ENCODE assay signal across 1 cellular context in the genomic region with DNA sequence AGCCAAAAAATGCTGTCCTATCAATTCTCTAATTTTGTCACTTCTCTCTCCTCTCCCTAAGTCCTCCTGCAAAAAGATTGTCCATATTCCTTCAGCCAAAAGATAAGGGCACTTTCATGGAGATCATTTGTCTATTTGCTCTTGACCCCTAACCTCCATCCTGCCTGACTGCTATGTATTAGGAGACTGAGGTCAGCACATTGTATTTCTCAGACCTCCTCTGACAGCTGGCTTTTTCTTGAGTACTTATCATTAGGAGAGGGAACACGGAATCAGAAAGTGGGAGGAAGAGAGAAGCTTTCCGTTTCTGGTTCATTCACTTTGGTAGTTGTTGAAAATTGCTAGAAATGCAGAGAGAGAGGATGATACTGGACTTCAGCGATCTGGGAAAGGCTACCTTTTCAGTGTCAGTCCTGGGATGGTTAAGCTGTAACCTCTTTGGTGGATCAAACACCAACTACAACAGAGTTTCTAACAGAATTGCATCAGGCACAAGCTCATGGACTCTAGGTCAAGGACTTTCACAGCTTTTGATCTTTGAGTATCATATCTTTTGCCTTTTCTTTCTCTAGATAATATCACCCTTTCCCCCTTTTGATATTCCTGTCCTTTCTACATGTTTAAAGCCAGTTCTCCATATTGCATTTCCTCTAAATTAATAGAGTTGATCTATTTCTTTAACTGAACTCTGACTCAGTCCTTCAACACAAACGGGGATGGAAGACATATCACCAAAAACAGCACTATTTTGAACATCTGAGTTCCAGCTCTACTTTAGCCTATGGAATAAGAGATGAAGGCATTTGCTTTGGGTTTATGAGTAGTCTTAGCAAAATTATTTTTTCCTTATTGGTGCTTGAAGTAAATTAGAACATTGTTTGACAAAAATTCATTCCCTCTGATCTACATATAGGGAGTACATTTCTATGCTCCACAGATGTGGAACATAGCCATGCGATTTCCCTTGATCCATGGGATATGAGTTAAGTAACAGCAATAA.
TF ChIP-seq lines count a peak whose summit lies in the region.

No MANE protein-coding gene starts in this region.

TF ChIP-seq in HepG2, 621 proteins besides CTCF, POLR2A, EP300 and RAD21 (continued from another document and continues in another):
- TF ChIP-seq E2F2 (CRISPR knock-in tag; IDR thresholded peaks at IDR 0.05; ENCODE audit: borderline replicate concordance) (no peak), ZNF569 (CRISPR knock-in tag; IDR thresholded peaks at IDR 0.05; ENCODE audit: borderline replicate concordance) (peak; percentile 53; the same call in 1 of the 2 replicates), FOXA3 (CRISPR knock-in tag; IDR thresholded peaks at IDR 0.05) (peak; percentile 73), SOX5 (CRISPR knock-in tag; IDR thresholded peaks at IDR 0.05; ENCODE audit: borderline replicate concordance) (peak; percentile 87; the same call in 1 of the 2 replicates), FUBP1 (CRISPR knock-in tag; IDR thresholded peaks at IDR 0.05; ENCODE audit: borderline replicate concordance) (no peak), RCOR2 (CRISPR knock-in tag; IDR thresholded peaks at IDR 0.05) (peak; percentile 76; the same call in 1 of the 2 replicates), ZNF614 (CRISPR knock-in tag; IDR thresholded peaks at IDR 0.05; ENCODE audit: borderline replicate concordance) (0 out of 2 replicates have a peak, but pooled peaks have one; percentile 25), NFE2L1 (CRISPR knock-in tag; IDR thresholded peaks at IDR 0.05; ENCODE audit: borderline replicate concordance) (no peak), FOXJ3 (CRISPR knock-in tag; IDR thresholded peaks at IDR 0.05; ENCODE audit: borderline replicate concordance) (peak; percentile 84; the same call in 1 of the 2 replicates), PPARG (CRISPR knock-in tag; conservative IDR thresholded peaks at IDR 0.05) (peak; percentile 85), KDM5B (CRISPR knock-in tag; IDR thresholded peaks at IDR 0.05; ENCODE audit: borderline replicate concordance) (no peak), USF2 (IDR thresholded peaks at IDR 0.05; ENCODE audit: low read depth, low read length) (no peak), USF2 (CRISPR knock-in tag; IDR thresholded peaks at IDR 0.05; ENCODE audit: borderline replicate concordance) (0 out of 2 replicates have a peak, but pooled peaks have one; percentile 45), ZBTB10 (CRISPR knock-in tag; IDR thresholded peaks at IDR 0.05; ENCODE audit: borderline replicate concordance) (no peak), IRF1 (CRISPR knock-in tag; IDR thresholded peaks at IDR 0.05; ENCODE audit: low read depth) (no peak), ZNF101 (CRISPR knock-in tag; IDR thresholded peaks at IDR 0.05; ENCODE audit: borderline replicate concordance, low read depth) (no peak), ARID2 (CRISPR knock-in tag; IDR thresholded peaks at IDR 0.05; ENCODE audit: borderline replicate concordance) (0 out of 2 replicates have a peak, but pooled peaks have one; percentile 33), MIXL1 (CRISPR knock-in tag; IDR thresholded peaks at IDR 0.05) (0 out of 2 replicates have a peak, but pooled peaks have one; percentile 24), NONO (IDR thresholded peaks at IDR 0.05) (no peak), NONO (CRISPR knock-in tag; conservative IDR thresholded peaks at IDR 0.05) (no peak), AGO1 (IDR thresholded peaks at IDR 0.05; ENCODE audit: low read depth, low read length, poor library complexity, severe bottlenecking) (no peak), ZNF550 (CRISPR knock-in tag; IDR thresholded peaks at IDR 0.05; ENCODE audit: borderline replicate concordance) (no peak)
- TF ChIP-seq, protein P1, sequence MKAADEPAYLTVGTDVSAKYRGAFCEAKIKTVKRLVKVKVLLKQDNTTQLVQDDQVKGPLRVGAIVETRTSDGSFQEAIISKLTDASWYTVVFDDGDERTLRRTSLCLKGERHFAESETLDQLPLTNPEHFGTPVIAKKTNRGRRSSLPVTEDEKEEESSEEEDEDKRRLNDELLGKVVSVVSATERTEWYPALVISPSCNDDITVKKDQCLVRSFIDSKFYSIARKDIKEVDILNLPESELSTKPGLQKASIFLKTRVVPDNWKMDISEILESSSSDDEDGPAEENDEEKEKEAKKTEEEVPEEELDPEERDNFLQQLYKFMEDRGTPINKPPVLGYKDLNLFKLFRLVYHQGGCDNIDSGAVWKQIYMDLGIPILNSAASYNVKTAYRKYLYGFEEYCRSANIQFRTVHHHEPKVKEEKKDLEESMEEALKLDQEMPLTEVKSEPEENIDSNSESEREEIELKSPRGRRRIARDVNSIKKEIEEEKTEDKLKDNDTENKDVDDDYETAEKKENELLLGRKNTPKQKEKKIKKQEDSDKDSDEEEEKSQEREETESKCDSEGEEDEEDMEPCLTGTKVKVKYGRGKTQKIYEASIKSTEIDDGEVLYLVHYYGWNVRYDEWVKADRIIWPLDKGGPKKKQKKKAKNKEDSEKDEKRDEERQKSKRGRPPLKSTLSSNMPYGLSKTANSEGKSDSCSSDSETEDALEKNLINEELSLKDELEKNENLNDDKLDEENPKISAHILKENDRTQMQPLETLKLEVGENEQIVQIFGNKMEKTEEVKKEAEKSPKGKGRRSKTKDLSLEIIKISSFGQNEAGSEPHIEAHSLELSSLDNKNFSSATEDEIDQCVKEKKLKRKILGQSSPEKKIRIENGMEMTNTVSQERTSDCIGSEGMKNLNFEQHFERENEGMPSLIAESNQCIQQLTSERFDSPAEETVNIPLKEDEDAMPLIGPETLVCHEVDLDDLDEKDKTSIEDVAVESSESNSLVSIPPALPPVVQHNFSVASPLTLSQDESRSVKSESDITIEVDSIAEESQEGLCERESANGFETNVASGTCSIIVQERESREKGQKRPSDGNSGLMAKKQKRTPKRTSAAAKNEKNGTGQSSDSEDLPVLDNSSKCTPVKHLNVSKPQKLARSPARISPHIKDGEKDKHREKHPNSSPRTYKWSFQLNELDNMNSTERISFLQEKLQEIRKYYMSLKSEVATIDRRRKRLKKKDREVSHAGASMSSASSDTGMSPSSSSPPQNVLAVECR (CRISPR knock-in tag; IDR thresholded peaks at IDR 0.05; ENCODE audit: borderline replicate concordance) = peak; percentile 34; the same call in 1 of the 2 replicates
- TF ChIP-seq, protein P2, sequence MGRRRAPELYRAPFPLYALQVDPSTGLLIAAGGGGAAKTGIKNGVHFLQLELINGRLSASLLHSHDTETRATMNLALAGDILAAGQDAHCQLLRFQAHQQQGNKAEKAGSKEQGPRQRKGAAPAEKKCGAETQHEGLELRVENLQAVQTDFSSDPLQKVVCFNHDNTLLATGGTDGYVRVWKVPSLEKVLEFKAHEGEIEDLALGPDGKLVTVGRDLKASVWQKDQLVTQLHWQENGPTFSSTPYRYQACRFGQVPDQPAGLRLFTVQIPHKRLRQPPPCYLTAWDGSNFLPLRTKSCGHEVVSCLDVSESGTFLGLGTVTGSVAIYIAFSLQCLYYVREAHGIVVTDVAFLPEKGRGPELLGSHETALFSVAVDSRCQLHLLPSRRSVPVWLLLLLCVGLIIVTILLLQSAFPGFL (CRISPR knock-in tag; IDR thresholded peaks at IDR 0.05) = no peak
- TF ChIP-seq, protein P3, sequence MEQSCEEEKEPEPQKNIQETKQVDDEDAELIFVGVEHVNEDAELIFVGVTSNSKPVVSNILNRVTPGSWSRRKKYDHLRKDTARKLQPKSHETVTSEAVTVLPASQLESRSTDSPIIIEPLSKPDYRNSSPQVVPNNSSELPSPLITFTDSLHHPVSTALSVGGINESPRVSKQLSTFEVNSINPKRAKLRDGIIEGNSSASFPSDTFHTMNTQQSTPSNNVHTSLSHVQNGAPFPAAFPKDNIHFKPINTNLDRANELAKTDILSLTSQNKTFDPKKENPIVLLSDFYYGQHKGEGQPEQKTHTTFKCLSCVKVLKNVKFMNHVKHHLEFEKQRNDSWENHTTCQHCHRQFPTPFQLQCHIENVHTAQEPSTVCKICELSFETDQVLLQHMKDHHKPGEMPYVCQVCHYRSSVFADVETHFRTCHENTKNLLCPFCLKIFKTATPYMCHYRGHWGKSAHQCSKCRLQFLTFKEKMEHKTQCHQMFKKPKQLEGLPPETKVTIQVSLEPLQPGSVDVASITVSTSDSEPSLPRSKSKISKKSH (CRISPR knock-in tag; IDR thresholded peaks at IDR 0.05; ENCODE audit: borderline replicate concordance) = no peak
- TF ChIP-seq, protein P4, sequence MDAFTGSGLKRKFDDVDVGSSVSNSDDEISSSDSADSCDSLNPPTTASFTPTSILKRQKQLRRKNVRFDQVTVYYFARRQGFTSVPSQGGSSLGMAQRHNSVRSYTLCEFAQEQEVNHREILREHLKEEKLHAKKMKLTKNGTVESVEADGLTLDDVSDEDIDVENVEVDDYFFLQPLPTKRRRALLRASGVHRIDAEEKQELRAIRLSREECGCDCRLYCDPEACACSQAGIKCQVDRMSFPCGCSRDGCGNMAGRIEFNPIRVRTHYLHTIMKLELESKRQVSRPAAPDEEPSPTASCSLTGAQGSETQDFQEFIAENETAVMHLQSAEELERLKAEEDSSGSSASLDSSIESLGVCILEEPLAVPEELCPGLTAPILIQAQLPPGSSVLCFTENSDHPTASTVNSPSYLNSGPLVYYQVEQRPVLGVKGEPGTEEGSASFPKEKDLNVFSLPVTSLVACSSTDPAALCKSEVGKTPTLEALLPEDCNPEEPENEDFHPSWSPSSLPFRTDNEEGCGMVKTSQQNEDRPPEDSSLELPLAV (CRISPR knock-in tag; conservative IDR thresholded peaks at IDR 0.05; ENCODE audit: low read depth) = no peak
